7 cellular contexts compared by ENCODE assay signal in the genomic region with DNA sequence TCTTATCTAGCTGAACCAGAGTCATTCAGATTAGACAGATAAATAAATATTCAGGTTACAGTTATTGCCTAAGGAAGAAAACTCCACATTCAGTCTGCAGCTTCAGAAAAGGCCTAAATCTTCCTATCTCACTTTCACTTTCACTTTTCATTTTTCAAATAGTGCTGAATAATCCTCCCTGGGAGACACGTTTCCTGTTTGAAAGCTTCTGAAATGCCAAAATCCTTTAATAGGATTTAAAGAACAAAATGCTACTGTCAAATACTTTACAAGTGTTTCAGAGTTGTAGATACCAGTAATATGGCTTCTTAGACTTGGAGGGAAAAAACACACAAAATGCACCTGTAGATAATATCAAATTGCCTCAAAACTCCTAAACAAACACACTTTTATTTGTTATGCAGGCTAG. TPM values are rescaled to one million over a fixed set of nuclear protein-coding genes. Genes with fewer than 3 reads are reported as not detected.
DNase-seq lines count a peak whose midpoint lies in the region; ATAC-seq and TF ChIP-seq lines count a peak whose summit lies in the region.

No MANE protein-coding gene starts in this region.

- peaks cover 1% of the 10 kb centered on the region for H3K36me3 ChIP-seq in kidney epithelial cell (ENCODE audit: control insufficient read depth, insufficient read depth, low read length)

- TF ChIP-seq CTCF in kidney epithelial cell (IDR thresholded peaks at IDR 0.05; ENCODE audit: insufficient read depth, low read length, poor library complexity, severe bottlenecking) (no peak), type B pancreatic cell (conservative IDR thresholded peaks at IDR 0.05) (no peak)

- H3K4me1 Mint-ChIP-seq in activated naive CD8-positive, alpha-beta T cell treated with anti-CD3 and anti-CD28 coated beads, Interleukin-2, amount 50 U/mL, for 24 hours = peaks cover 38% of the 10 kb centered on the region
- peaks cover 20% of the 10 kb centered on the region for H3K4me1 Mint-ChIP-seq in type B pancreatic cell (ENCODE audit: unreplicated experiment)

- no peaks in the 10 kb centered on the region for H3K27me3 ChIP-seq in kidney epithelial cell (ENCODE audit: control insufficient read depth, insufficient read depth, low read length)

- peak; percentile 64 for DNase-seq in EH (ENCODE audit: low read depth)
- DNase-seq in Kasumi-1 (lab: John Stamatoyannopoulos, UW) = peak; percentile 57 to 78
- no peak for DNase-seq in activated naive CD8-positive, alpha-beta T cell treated with anti-CD3 and anti-CD28 coated beads, Interleukin-2, amount 50 U/mL, for 24 hours
- peak; percentile 18 for DNase-seq in kidney epithelial cell (ENCODE audit: low read depth)
- DNase-seq in type B pancreatic cell (ENCODE audit: extremely low spot score, unreplicated experiment) = no peak
- DNase-seq in NCI-H1694 (lab: John Stamatoyannopoulos, UW) = no peak
- no peak for DNase-seq in NCI-H345 treated with DMSO at 0.1 percent for 48 hours (lab: John Stamatoyannopoulos, UW; ENCODE audit: unreplicated experiment)

- peak overlapping the region; percentile 87 for H3K27ac Mint-ChIP-seq in activated naive CD8-positive, alpha-beta T cell treated with anti-CD3 and anti-CD28 coated beads, Interleukin-2, amount 50 U/mL, for 24 hours
- H3K27ac Mint-ChIP-seq in type B pancreatic cell = peak overlapping the region; percentile 86

- peak overlapping the region; percentile 8 for H3K4me3 ChIP-seq in kidney epithelial cell (ENCODE audit: low read depth, low read length)

- H3K36me3 Mint-ChIP-seq in activated naive CD8-positive, alpha-beta T cell treated with anti-CD3 and anti-CD28 coated beads, Interleukin-2, amount 50 U/mL, for 24 hours (ENCODE audit: low read depth) = peaks cover 26% of the 10 kb centered on the region
- peaks cover 14% of the 10 kb centered on the region for H3K36me3 Mint-ChIP-seq in type B pancreatic cell

- ATAC-seq in activated naive CD8-positive, alpha-beta T cell treated with anti-CD3 and anti-CD28 coated beads, Interleukin-2, amount 50 U/mL, for 24 hours = no peak

- H3K27me3 Mint-ChIP-seq in activated naive CD8-positive, alpha-beta T cell treated with anti-CD3 and anti-CD28 coated beads, Interleukin-2, amount 50 U/mL, for 24 hours = no peaks in the 10 kb centered on the region
- peaks cover 5% of the 10 kb centered on the region for H3K27me3 Mint-ChIP-seq in type B pancreatic cell

- no peaks in the 10 kb centered on the region for H3K9me3 Mint-ChIP-seq in activated naive CD8-positive, alpha-beta T cell treated with anti-CD3 and anti-CD28 coated beads, Interleukin-2, amount 50 U/mL, for 24 hours
- H3K9me3 Mint-ChIP-seq in type B pancreatic cell = no peaks in the 10 kb centered on the region

- H3K4me3 Mint-ChIP-seq in activated naive CD8-positive, alpha-beta T cell treated with anti-CD3 and anti-CD28 coated beads, Interleukin-2, amount 50 U/mL, for 24 hours = peak overlapping the region; percentile 79
- H3K4me3 Mint-ChIP-seq in type B pancreatic cell = peak overlapping the region; percentile 66

RNA-seq across cellular contexts. Expression of a gene that starts 3.9 kb away (rescaled TPM):
- 75.4 and 94.3 TPM in 2 replicates for total RNA-seq in kidney epithelial cell
- total RNA-seq in type B pancreatic cell (ENCODE audit: low replicate concordance) = 62.9 and 66.3 TPM in 2 replicates

Comparison
In these comparisons a context has a peak if more than half of its experiments do, and no peak if none do; other contexts are left out.
1. DNase-seq: peak in EH (single experiment), Kasumi-1 (2 of 2) and kidney epithelial cell (single experiment); none in activated naive CD8-positive, alpha-beta T cell treated with anti-CD3 and anti-CD28 coated beads, Interleukin-2, amount 50 U/mL, for 24 hours (single experiment), type B pancreatic cell (single experiment), NCI-H1694 (single experiment) and NCI-H345 treated with DMSO at 0.1 percent for 48 hours (single experiment).